Comparison of ENCODE assay signal across 10 cellular contexts in genomic region chr15:67025719-67026118, GRCh38. TPM values are rescaled to one million over a fixed set of nuclear protein-coding genes. Genes with fewer than 3 reads are reported as not detected.
DNase-seq lines count a peak whose midpoint lies in the region; ATAC-seq and TF ChIP-seq lines count a peak whose summit lies in the region.
"Had no signal": no experiment of that assay in that cellular context is flagged by ENCODE, and none has a peak within 500 bp of the region (broad histone marks: within the 10 kb centered on the region; RNA-seq: fewer than 3 reads in every experiment).

No MANE protein-coding gene starts in this region.

- H3K4me3 ChIP-seq in aorta (ENCODE audit: low read length in 2 of 2) = no peak overlapping the region

- H3K27me3 Mint-ChIP-seq in brain (peaks cover 7% of the 10 kb centered on the region), memory B cell (peaks cover 2% of the 10 kb centered on the region), T-helper 17 cell (peaks cover 5% of the 10 kb centered on the region)
- H3K27me3 Mint-ChIP-seq in activated T-cell treated with anti-CD3 and anti-CD28 coated beads, Interleukin-2, amount 50 U/mL, for 72 hours (ENCODE audit: low read depth) = peaks cover 12% of the 10 kb centered on the region

- H3K27ac ChIP-seq in aorta (ENCODE audit: low read depth in 1 of 2, low read length in 2 of 2) = no peak overlapping the region

- H3K9me3 Mint-ChIP-seq in brain (peaks cover 0 to 15% (median 0%) of the 10 kb centered on the region in 5 experiments), memory B cell (peaks cover 1% of the 10 kb centered on the region)
- H3K9me3 Mint-ChIP-seq in activated T-cell treated with anti-CD3 and anti-CD28 coated beads, Interleukin-2, amount 50 U/mL, for 72 hours = no peaks in the 10 kb centered on the region
- H3K9me3 Mint-ChIP-seq: activated T-cell treated with anti-CD3 and anti-CD28 coated beads, Interleukin-2, amount 50 U/mL, for 4 hours; naive thymus-derived CD4-positive, alpha-beta T cell had no signal

- DNase-seq in Right ventricle myocardium inferior (ENCODE audit: missing footprints) = no peak
- DNase-seq in cardiac septum (ENCODE audit: low spot score) = no peak
- DNase-seq in memory B cell (ENCODE audit: low spot score in 2 of 2) = no peak
- peak in 1 of 2 donors; percentile 72 for DNase-seq in aorta
- no peak for DNase-seq in T-helper 17 cell
- no peak for DNase-seq in ureter (ENCODE audit: low spot score)
- DNase-seq in activated T-cell treated with anti-CD3 and anti-CD28 coated beads, Interleukin-2, amount 50 U/mL, for 72 hours = no peak
- DNase-seq: activated T-cell treated with anti-CD3 and anti-CD28 coated beads, Interleukin-2, amount 50 U/mL, for 4 hours; naive thymus-derived CD4-positive, alpha-beta T cell had no signal

- intact Hi-C loops in Right ventricle myocardium inferior (cut with DNase I) = no loop called here
- intact Hi-C loops in cardiac septum (cut with DNase I) = loop anchor here (2.0 kb wide), 1 partner anchor 39 kb away; the partner anchor contains the start of gene SMAD3
- intact Hi-C loops in aorta (cut with DNase I) = no loop called here

- H3K27me3 ChIP-seq in aorta (ENCODE audit: control insufficient read depth in 1 of 2, insufficient read depth in 2 of 2, low read length in 1 of 2) = no peaks in the 10 kb centered on the region

- no peaks in the 10 kb centered on the region for H3K36me3 ChIP-seq in aorta (ENCODE audit: control insufficient read depth in 1 of 2, insufficient read depth in 2 of 2, low read length in 1 of 2)

- H3K4me1 ChIP-seq in aorta (ENCODE audit: control insufficient read depth in 1 of 2, insufficient read depth in 2 of 2, low read length in 2 of 2) = peaks cover 3 to 9% of the 10 kb centered on the region in 2 donors

- TF ChIP-seq CTCF in brain (conservative IDR thresholded peaks at IDR 0.05) = no peak

- ATAC-seq in Right ventricle myocardium inferior = peak; percentile 58
- peak; percentile 6 for ATAC-seq in memory B cell (ENCODE audit: low read depth)
- peak; percentile 65 for ATAC-seq in aorta (ENCODE audit: low FRiP score)
- no peak for ATAC-seq in T-helper 17 cell
- ATAC-seq in activated T-cell treated with anti-CD3 and anti-CD28 coated beads, Interleukin-2, amount 50 U/mL, for 72 hours (replicated peaks in 1 of 2) = no peak
- ATAC-seq: activated T-cell treated with anti-CD3 and anti-CD28 coated beads, Interleukin-2, amount 50 U/mL, for 4 hours had no signal

- H3K9me3 ChIP-seq in aorta (ENCODE audit: control insufficient read depth, low read length) = no peaks in the 10 kb centered on the region
- no peaks in the 10 kb centered on the region for H3K9me3 ChIP-seq in T-helper 17 cell (ENCODE audit: control insufficient read depth, low read length, poor library complexity, severe bottlenecking)

- peak overlapping the region in 2 of 5 experiments; percentile 2 to 3 for H3K4me3 Mint-ChIP-seq in brain
- H3K4me3 Mint-ChIP-seq in memory B cell = no peak overlapping the region
- H3K4me3 Mint-ChIP-seq in T-helper 17 cell = no peak overlapping the region
- no peak overlapping the region for H3K4me3 Mint-ChIP-seq in activated T-cell treated with anti-CD3 and anti-CD28 coated beads, Interleukin-2, amount 50 U/mL, for 72 hours
- H3K4me3 Mint-ChIP-seq: activated T-cell treated with anti-CD3 and anti-CD28 coated beads, Interleukin-2, amount 50 U/mL, for 4 hours; naive thymus-derived CD4-positive, alpha-beta T cell had no signal

- H3K36me3 Mint-ChIP-seq in brain = no peaks in the 10 kb centered on the region
- H3K36me3 Mint-ChIP-seq in memory B cell = no peaks in the 10 kb centered on the region
- no peaks in the 10 kb centered on the region for H3K36me3 Mint-ChIP-seq in T-helper 17 cell (ENCODE audit: low read depth)
- no peaks in the 10 kb centered on the region for H3K36me3 Mint-ChIP-seq in activated T-cell treated with anti-CD3 and anti-CD28 coated beads, Interleukin-2, amount 50 U/mL, for 72 hours (ENCODE audit: insufficient read depth in 2 of 2)
- H3K36me3 Mint-ChIP-seq: naive thymus-derived CD4-positive, alpha-beta T cell had no signal

- H3K4me1 Mint-ChIP-seq in brain = peaks cover 35% of the 10 kb centered on the region
- peaks cover 12% of the 10 kb centered on the region for H3K4me1 Mint-ChIP-seq in memory B cell
- peaks cover 12% of the 10 kb centered on the region for H3K4me1 Mint-ChIP-seq in T-helper 17 cell
- H3K4me1 Mint-ChIP-seq in activated T-cell treated with anti-CD3 and anti-CD28 coated beads, Interleukin-2, amount 50 U/mL, for 72 hours (ENCODE audit: low read depth) = peaks cover 48% of the 10 kb centered on the region

- WGBS in aorta, 2 donors = 5 to 8% methylated on average over 5 of the region's 5 CpGs

- H3K27ac Mint-ChIP-seq in brain (peak overlapping the region in 3 of 5 experiments; percentile 2 to 94 (median 76)), memory B cell (no peak overlapping the region), T-helper 17 cell (no peak overlapping the region)
- no peak overlapping the region for H3K27ac Mint-ChIP-seq in activated T-cell treated with anti-CD3 and anti-CD28 coated beads, Interleukin-2, amount 50 U/mL, for 72 hours

RNA-seq across cellular contexts. Expression of gene SMAD3, which starts 39.7 kb away (rescaled TPM):
- total RNA-seq in Right ventricle myocardium inferior (18.0 TPM), cardiac septum (18.4 TPM), aorta (10 to 100 TPM; 65.9 to 90.8 TPM), T-helper 17 cell (10 to 100 TPM; 79.8 to 82.9 TPM), ureter (124 TPM)
- polyA plus RNA-seq in brain (ENCODE audit: insufficient read depth, low read depth, low replicate concordance) (7.8 TPM), aorta (10 to 100 TPM in 1 of 2 donors, 1 to 10 TPM in 1; 7.1 to 44.1 TPM)
- total RNA-seq in activated T-cell treated with anti-CD3 and anti-CD28 coated beads, Interleukin-2, amount 50 U/mL, for 72 hours = 10 to 100 TPM; 47.4 to 68.9 TPM

Comparison
In these comparisons a context has a peak if more than half of its experiments do, and no peak if none do; other contexts are left out.
1. ATAC-seq: peak in Right ventricle myocardium inferior (single experiment), memory B cell (single experiment) and aorta (single experiment); none in T-helper 17 cell (single experiment) and activated T-cell treated with anti-CD3 and anti-CD28 coated beads, Interleukin-2, amount 50 U/mL, for 72 hours (0 of 2).
2. H3K27ac Mint-ChIP-seq: peak in brain (3 of 5); none in memory B cell (single experiment), T-helper 17 cell (single experiment) and activated T-cell treated with anti-CD3 and anti-CD28 coated beads, Interleukin-2, amount 50 U/mL, for 72 hours (single experiment).